10 cellular contexts compared by ENCODE assay signal in the genomic region with DNA sequence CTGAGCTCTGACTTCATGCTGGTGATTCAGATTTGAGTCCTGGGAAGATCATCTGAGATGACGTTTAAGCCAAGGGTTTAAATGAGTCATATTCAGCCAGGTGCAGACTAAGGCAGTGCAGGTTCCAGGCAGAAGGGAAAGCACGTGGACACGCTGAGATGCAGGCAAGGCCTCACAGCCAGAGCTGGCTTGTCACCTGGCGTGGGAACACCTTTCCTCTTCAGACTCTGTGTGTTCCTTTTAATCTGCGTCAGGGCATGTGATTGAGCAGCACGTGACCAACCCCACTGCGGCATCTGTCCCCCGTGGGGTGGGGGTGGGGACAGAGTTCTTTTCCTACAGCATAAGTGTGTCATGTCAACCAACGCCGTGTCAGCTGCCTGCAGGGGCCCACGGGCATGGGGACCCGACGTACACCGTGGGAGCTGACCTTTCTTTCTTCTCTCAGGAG. TPM values are rescaled to one million over a fixed set of nuclear protein-coding genes. Genes with fewer than 3 reads are reported as not detected.
DNase-seq lines count a peak whose midpoint lies in the region; ATAC-seq and TF ChIP-seq lines count a peak whose summit lies in the region.
"Had no signal": no experiment of that assay in that cellular context is flagged by ENCODE, and none has a peak within 500 bp of the region (broad histone marks: within the 10 kb centered on the region; RNA-seq: fewer than 3 reads in every experiment).

No MANE protein-coding gene starts in this region.

- H3F3A ChIP-seq in MM.1S (ENCODE audit: insufficient read depth, low read length) = 0 out of 2 replicates have a peak, but pooled peaks cover 5% of the 10 kb centered on the region

- H2AFZ ChIP-seq in MM.1S (ENCODE audit: low read length) = no peak overlapping the region

- H3K27ac ChIP-seq in MM.1S (ENCODE audit: low read length) = no peak overlapping the region

- 0 out of 2 replicates have a peak, but pooled peaks cover 3% of the 10 kb centered on the region for H3K79me2 ChIP-seq in MM.1S (ENCODE audit: low read length)

- H3K9me3 Mint-ChIP-seq in activated T-helper 17 cell treated with anti-CD3 and anti-CD28 coated beads, Interleukin-2, amount 50 U/mL, for 72 hours = no peaks in the 10 kb centered on the region

- peaks cover 47% of the 10 kb centered on the region for H3K36me3 Mint-ChIP-seq in activated T-helper 17 cell treated with anti-CD3 and anti-CD28 coated beads, Interleukin-2, amount 50 U/mL, for 72 hours (ENCODE audit: low read depth)

- no peaks in the 10 kb centered on the region for H4K20me1 ChIP-seq in MM.1S (ENCODE audit: insufficient read depth, low read length)

- H3K9me3 ChIP-seq in MM.1S (replicated peaks; ENCODE audit: insufficient read depth, low read length) = no peaks in the 10 kb centered on the region

- peaks cover 17% of the 10 kb centered on the region for H3K36me3 ChIP-seq in MM.1S (replicated peaks; ENCODE audit: insufficient read depth, low read length)

- H3K9me2 ChIP-seq in MM.1S (replicated peaks; ENCODE audit: insufficient read depth, low read length) = no peaks in the 10 kb centered on the region

- ATAC-seq in HG02884 (IDR thresholded peaks at IDR 0.05; ENCODE audit: unreplicated experiment) = peak; percentile 93
- ATAC-seq in activated T-helper 17 cell treated with anti-CD3 and anti-CD28 coated beads, Interleukin-2, amount 50 U/mL, for 72 hours (replicated peaks) = peak; percentile 99

- H3K27me3 ChIP-seq in MM.1S (replicated peaks; ENCODE audit: insufficient read depth, low read length) = no peaks in the 10 kb centered on the region

- H3K27me3 Mint-ChIP-seq in activated T-helper 17 cell treated with anti-CD3 and anti-CD28 coated beads, Interleukin-2, amount 50 U/mL, for 72 hours = no peaks in the 10 kb centered on the region

- peak overlapping the region; percentile 53 for H3K4me3 Mint-ChIP-seq in activated T-helper 17 cell treated with anti-CD3 and anti-CD28 coated beads, Interleukin-2, amount 50 U/mL, for 72 hours

- no peak overlapping the region for H3K9ac ChIP-seq in MM.1S (ENCODE audit: low read length)

- H3K4me1 Mint-ChIP-seq in activated T-helper 17 cell treated with anti-CD3 and anti-CD28 coated beads, Interleukin-2, amount 50 U/mL, for 72 hours = no peaks in the 10 kb centered on the region

- no peak overlapping the region for H3K4me3 ChIP-seq in MM.1S (ENCODE audit: low read length)

- H3K4me1 ChIP-seq in MM.1S (ENCODE audit: low read length) = no peaks in the 10 kb centered on the region

- no peak for TF ChIP-seq CTCF in MM.1S (IDR thresholded peaks at IDR 0.05; ENCODE audit: low read length)

- DNase-seq in NCI-H2196 (lab: John Stamatoyannopoulos, UW; ENCODE audit: unreplicated experiment) (peak; percentile 25), NCI-H2196 treated with DMSO at 0.1 percent for 48 hours (lab: John Stamatoyannopoulos, UW; ENCODE audit: unreplicated experiment) (no peak), renal cortical epithelial cell (ENCODE audit: low read depth) (peak; percentile 90), NCI-H2171 treated with DMSO at 0.1 percent for 48 hours (lab: John Stamatoyannopoulos, UW) (no peak), iPS-NIHi11 (ENCODE audit: low spot score) (no peak), MM.1S (no peak)
- DNase-seq: 8988T had no signal

- peak overlapping the region; percentile 64 for H3K27ac Mint-ChIP-seq in activated T-helper 17 cell treated with anti-CD3 and anti-CD28 coated beads, Interleukin-2, amount 50 U/mL, for 72 hours

- H3K4me2 ChIP-seq in MM.1S (ENCODE audit: low read depth, low read length) = no peak overlapping the region

RNA-seq across cellular contexts. Expression of gene IDI2, which starts 10.7 kb away (rescaled TPM):
- under 1 TPM in 1 of 2 donors, not detected in 1; 0.26 TPM for total RNA-seq in activated T-helper 17 cell treated with anti-CD3 and anti-CD28 coated beads, Interleukin-2, amount 50 U/mL, for 72 hours
- total RNA-seq in renal cortical epithelial cell = not detected in 2 replicates
- total RNA-seq: NCI-H460 had no signal

RNA-seq across cellular contexts. Expression of gene IDI1, which starts 12.6 kb away (rescaled TPM):
- 10 to 100 TPM; 59.0 to 87.9 TPM for total RNA-seq in activated T-helper 17 cell treated with anti-CD3 and anti-CD28 coated beads, Interleukin-2, amount 50 U/mL, for 72 hours
- total RNA-seq in renal cortical epithelial cell = 47.4 and 158 TPM in 2 replicates

RNA-seq across cellular contexts. Expression of gene WDR37, which starts 19.8 kb away (rescaled TPM):
- 10 to 100 TPM; 23.8 to 31.3 TPM for total RNA-seq in activated T-helper 17 cell treated with anti-CD3 and anti-CD28 coated beads, Interleukin-2, amount 50 U/mL, for 72 hours
- total RNA-seq in renal cortical epithelial cell = 14.8 and 24.3 TPM in 2 replicates

RNA-seq across cellular contexts. Expression of gene GTPBP4, which starts 48.1 kb away (rescaled TPM):
- total RNA-seq in activated T-helper 17 cell treated with anti-CD3 and anti-CD28 coated beads, Interleukin-2, amount 50 U/mL, for 72 hours = 100 to 1,000 TPM in 1 of 2 donors, 10 to 100 TPM in 1; 68.6 to 101 TPM
- 50.0 and 66.5 TPM in 2 replicates for total RNA-seq in renal cortical epithelial cell

Comparison
In these comparisons a context has a peak if more than half of its experiments do, and no peak if none do; other contexts are left out.
1. DNase-seq: peak in NCI-H2196 (single experiment) and renal cortical epithelial cell (single experiment); none in NCI-H2196 treated with DMSO at 0.1 percent for 48 hours (single experiment), NCI-H2171 treated with DMSO at 0.1 percent for 48 hours (single experiment), iPS-NIHi11 (single experiment) and MM.1S (single experiment).